ENCODE assay signal across 8 cellular contexts in the genomic region with DNA sequence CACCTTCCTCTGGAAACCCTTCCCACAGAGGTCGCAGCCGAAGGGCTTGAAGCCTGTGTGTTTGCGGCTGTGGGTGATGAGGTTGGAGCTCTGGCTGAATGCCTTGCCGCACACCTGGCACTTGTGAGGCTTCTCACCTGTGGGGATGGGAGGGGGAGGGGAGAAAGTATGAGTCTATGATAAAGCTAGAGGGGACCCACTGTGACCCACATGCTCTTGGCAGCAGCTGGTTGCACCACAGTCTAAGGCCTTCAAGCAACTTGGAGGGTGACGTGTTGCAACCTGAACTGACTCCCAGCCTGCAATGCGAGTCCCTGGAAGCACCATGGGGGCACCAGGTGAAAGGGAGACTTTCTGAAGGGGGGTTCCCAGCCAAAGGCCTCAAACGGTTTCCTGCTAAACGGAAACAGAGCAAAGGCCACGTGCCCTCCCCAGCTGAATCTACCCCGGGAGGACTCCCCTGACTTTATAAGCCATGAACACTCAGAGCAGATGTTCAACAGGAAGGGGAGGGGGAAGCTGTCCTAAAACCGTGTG. TPM values are rescaled to one million over a fixed set of nuclear protein-coding genes. Genes with fewer than 3 reads are reported as not detected.
DNase-seq lines count a peak whose midpoint lies in the region; ATAC-seq and TF ChIP-seq lines count a peak whose summit lies in the region.

No MANE protein-coding gene starts in this region.

- H3K9me3 Mint-ChIP-seq in CD14-positive monocyte: peaks cover 0 to 4% (median 1%) of the 10 kb centered on the region in 7 donors
- H3K9me3 Mint-ChIP-seq in effector memory CD8-positive, alpha-beta T cell: no peaks in the 10 kb centered on the region
- H3K9me3 Mint-ChIP-seq in mesothelial cell of epicardium: no peaks in the 10 kb centered on the region

- H3K27me3 Mint-ChIP-seq in CD14-positive monocyte (ENCODE audit: low read depth in 3 of 3) (peaks cover 0 to 4% (median 0%) of the 10 kb centered on the region in 3 donors), T-helper 17 cell (no peaks in the 10 kb centered on the region), mesothelial cell of epicardium (ENCODE audit: low read depth) (peaks cover 93% of the 10 kb centered on the region)
- no peaks in the 10 kb centered on the region for H3K27me3 Mint-ChIP-seq in effector memory CD8-positive, alpha-beta T cell

- H3K36me3 Mint-ChIP-seq in CD14-positive monocyte (peaks cover 3 to 16% of the 10 kb centered on the region in 2 donors), T-helper 17 cell (ENCODE audit: low read depth) (peaks cover 5% of the 10 kb centered on the region), mesothelial cell of epicardium (no peaks in the 10 kb centered on the region)
- peaks cover 34% of the 10 kb centered on the region for H3K36me3 Mint-ChIP-seq in effector memory CD8-positive, alpha-beta T cell (ENCODE audit: insufficient read depth)

- ATAC-seq in T-helper 17 cell: peak; percentile 89
- ATAC-seq in effector memory CD8-positive, alpha-beta T cell (replicated peaks): peak; percentile 85

- H3K4me1 Mint-ChIP-seq in CD14-positive monocyte (peaks cover 25% of the 10 kb centered on the region), T-helper 17 cell (peaks cover 20% of the 10 kb centered on the region), mesothelial cell of epicardium (peaks cover 10% of the 10 kb centered on the region)
- peaks cover 45 to 72% of the 10 kb centered on the region in 2 donors for H3K4me1 Mint-ChIP-seq in effector memory CD8-positive, alpha-beta T cell (ENCODE audit: low read depth in 2 of 2)

- H3K27me3 ChIP-seq in H7 (ENCODE audit: control insufficient read depth, insufficient read depth, low read length): peaks cover 67% of the 10 kb centered on the region

- no peaks in the 10 kb centered on the region for H3K36me3 ChIP-seq in H7 (replicated peaks; ENCODE audit: control insufficient read depth, insufficient read depth, low read length)

- no peak for DNase-seq in CD14-positive monocyte (ENCODE audit: low spot score)
- peak; percentile 32 for DNase-seq in H7
- DNase-seq in T-helper 17 cell: peak in 1 of 3 donors; percentile 32
- DNase-seq in effector memory CD8-positive, alpha-beta T cell: peak; percentile 47 to 65 (median 52)
- no peak for DNase-seq in erythroblast (lab: John Stamatoyannopoulos, UW)
- DNase-seq in DMS114 treated with DMSO at 0.1 percent for 48 hours (lab: John Stamatoyannopoulos, UW; ENCODE audit: unreplicated experiment): no peak
- no peak for DNase-seq in mesothelial cell of epicardium (ENCODE audit: low spot score in 2 of 2, unreplicated experiment in 2 of 2)
- no peak for DNase-seq in NCI-H187 treated with DMSO at 0.1 percent for 48 hours (lab: John Stamatoyannopoulos, UW)

- H3K9me3 ChIP-seq in T-helper 17 cell (ENCODE audit: control insufficient read depth, low read length, poor library complexity, severe bottlenecking): no peaks in the 10 kb centered on the region

- no peak for TF ChIP-seq POLR2A in erythroblast (IDR thresholded peaks at IDR 0.05; ENCODE audit: low read length)

- intact Hi-C loops in CD14-positive monocyte (cut with micrococcal nuclease): no loop called here

- H3K4me3 Mint-ChIP-seq in CD14-positive monocyte (peak overlapping the region; percentile 57 to 67), T-helper 17 cell (no peak overlapping the region), mesothelial cell of epicardium (no peak overlapping the region)
- peak overlapping the region; percentile 4 to 43 for H3K4me3 Mint-ChIP-seq in effector memory CD8-positive, alpha-beta T cell

- TF ChIP-seq CTCF in CD14-positive monocyte (IDR thresholded peaks at IDR 0.05) (no peak), mesothelial cell of epicardium (IDR thresholded peaks at IDR 0.05; ENCODE audit: unreplicated experiment) (no peak)

- peak overlapping the region in 5 of 7 donors; percentile 13 to 68 (median 38) for H3K27ac Mint-ChIP-seq in CD14-positive monocyte
- peak overlapping the region; percentile 88 for H3K27ac Mint-ChIP-seq in T-helper 17 cell
- peak overlapping the region; percentile 82 to 88 for H3K27ac Mint-ChIP-seq in effector memory CD8-positive, alpha-beta T cell
- H3K27ac Mint-ChIP-seq in mesothelial cell of epicardium: no peak overlapping the region

- no peak overlapping the region for H3K4me3 ChIP-seq in H7 (ENCODE audit: insufficient read depth, low read depth, low read length)

RNA-seq across cellular contexts. Expression of gene GFI1, which starts 10.6 kb away (rescaled TPM):
- polyA plus RNA-seq in CD14-positive monocyte: not detected
- 0.11 and 0.48 TPM in 2 replicates for total RNA-seq in H7 (2014; rRNA removed; shearing (Covaris generic))
- total RNA-seq in T-helper 17 cell: 10 to 100 TPM; 10.2 to 18.8 TPM
- 0.34 to 0.58 TPM (median 0.41 TPM) in 3 replicates for total RNA-seq in mesothelial cell of epicardium

Comparison
In these comparisons a context has a peak if more than half of its experiments do, and no peak if none do; other contexts are left out.
1. DNase-seq: peak in H7 (single experiment) and effector memory CD8-positive, alpha-beta T cell (3 of 3); none in CD14-positive monocyte (single experiment), erythroblast (0 of 2), DMS114 treated with DMSO at 0.1 percent for 48 hours (single experiment), mesothelial cell of epicardium (0 of 2) and NCI-H187 treated with DMSO at 0.1 percent for 48 hours (single experiment).
2. H3K4me3 Mint-ChIP-seq: peak in CD14-positive monocyte (2 of 2) and effector memory CD8-positive, alpha-beta T cell (2 of 2); none in T-helper 17 cell (single experiment) and mesothelial cell of epicardium (single experiment).